In genomic region chr7:84111842-84112241, GRCh38 we compare ENCODE assay signal across 22 cellular contexts.
DNase-seq lines count a peak whose midpoint lies in the region; ATAC-seq and TF ChIP-seq lines count a peak whose summit lies in the region.
"Had no signal": no experiment of that assay in that cellular context is flagged by ENCODE, and none has a peak within 500 bp of the region (broad histone marks: within the 10 kb centered on the region; RNA-seq: fewer than 3 reads in every experiment).

No MANE protein-coding gene starts in this region.

- peak overlapping the region; percentile 85 for H3K27ac Mint-ChIP-seq in glutamatergic neuron (ENCODE audit: unreplicated experiment)
- no peak overlapping the region for H3K27ac Mint-ChIP-seq in activated T-cell treated with anti-CD3 and anti-CD28 coated beads, Interleukin-2, amount 50 U/mL, for 72 hours
- H3K27ac Mint-ChIP-seq: B cell, CD14-positive monocyte had no signal

- no peak for TF ChIP-seq CTCF in cardiac muscle cell (IDR thresholded peaks at IDR 0.05; ENCODE audit: low read depth, low read length)
- TF ChIP-seq CTCF in Panc1 (IDR thresholded peaks at IDR 0.05) = no peak
- TF ChIP-seq CTCF in glutamatergic neuron (IDR thresholded peaks at IDR 0.05; ENCODE audit: partially characterized antibody, unreplicated experiment) = no peak

- peaks cover 2% of the 10 kb centered on the region for H3K9me3 Mint-ChIP-seq in glutamatergic neuron (ENCODE audit: unreplicated experiment)
- no peaks in the 10 kb centered on the region for H3K9me3 Mint-ChIP-seq in activated T-cell treated with anti-CD3 and anti-CD28 coated beads, Interleukin-2, amount 50 U/mL, for 72 hours

- H3K4me1 ChIP-seq in cardiac muscle cell (ENCODE audit: low read depth) (peaks cover 13% of the 10 kb centered on the region), Panc1 (ENCODE audit: control insufficient read depth, insufficient read depth, low read length) (peaks cover 12% of the 10 kb centered on the region), subcutaneous abdominal adipose tissue (ENCODE audit: control insufficient read depth in 5 of 5, insufficient read depth in 5 of 5, low read length in 5 of 5) (peaks cover 2 to 42% (median 36%) of the 10 kb centered on the region in 5 donors)

- H3K27me3 Mint-ChIP-seq in glutamatergic neuron (ENCODE audit: unreplicated experiment) = no peaks in the 10 kb centered on the region
- H3K27me3 Mint-ChIP-seq in activated T-cell treated with anti-CD3 and anti-CD28 coated beads, Interleukin-2, amount 50 U/mL, for 72 hours (ENCODE audit: low read depth) = no peaks in the 10 kb centered on the region
- H3K27me3 Mint-ChIP-seq: B cell had no signal

- intact Hi-C loops in Right ventricle myocardium inferior (cut with DNase I) = loop anchor here (5.0 kb wide), 2 partner anchors 70 to 90 kb away; no protein-coding TSS in a partner anchor
- intact Hi-C loops in Panc1 (cut with micrococcal nuclease; ENCODE audit: unreplicated experiment) = no loop called here

- no peaks in the 10 kb centered on the region for H3K36me3 Mint-ChIP-seq in glutamatergic neuron (ENCODE audit: unreplicated experiment)
- H3K36me3 Mint-ChIP-seq in activated T-cell treated with anti-CD3 and anti-CD28 coated beads, Interleukin-2, amount 50 U/mL, for 72 hours (ENCODE audit: insufficient read depth in 2 of 2) = no peaks in the 10 kb centered on the region
- H3K36me3 Mint-ChIP-seq: CD14-positive monocyte had no signal

- H3K4me3 ChIP-seq in cardiac muscle cell (no peak overlapping the region), Panc1 (ENCODE audit: low read depth in 2 of 2, low read length in 2 of 2) (no peak overlapping the region), subcutaneous abdominal adipose tissue (ENCODE audit: low read depth in 1 of 5, low read length in 5 of 5) (no peak overlapping the region)
- H3K4me3 ChIP-seq: GM23248, SK-N-MC had no signal

- peaks cover 57% of the 10 kb centered on the region for H3K4me1 Mint-ChIP-seq in glutamatergic neuron (ENCODE audit: low read depth, unreplicated experiment)
- no peaks in the 10 kb centered on the region for H3K4me1 Mint-ChIP-seq in activated T-cell treated with anti-CD3 and anti-CD28 coated beads, Interleukin-2, amount 50 U/mL, for 72 hours (ENCODE audit: low read depth)
- H3K4me1 Mint-ChIP-seq: B cell, CD14-positive monocyte had no signal

- H3K9ac ChIP-seq in subcutaneous abdominal adipose tissue (ENCODE audit: low read length in 5 of 5) = no peak overlapping the region
- H3K9ac ChIP-seq: GM23248 had no signal

- DNase-seq in cardiac muscle cell (ENCODE audit: low read depth in 1 of 2, low spot score in 1 of 2) (no peak), Right ventricle myocardium inferior (ENCODE audit: missing footprints) (no peak), Panc1 (ENCODE audit: low read depth, low spot score) (no peak), glutamatergic neuron (no peak)
- no peak for DNase-seq in activated T-cell treated with anti-CD3 and anti-CD28 coated beads, Interleukin-2, amount 50 U/mL, for 72 hours
- no peak for DNase-seq in stimulated activated CD4-positive, alpha-beta T cell treated with anti-CD3 and anti-CD28 coated beads, Interleukin-4, amount 100 ng/mL, for 24 hours
- DNase-seq: DMS79, GM23248, KBM-7, NCI-H1092 treated with DMSO at 0.1 percent for 48 hours, NCI-H146, NCI-H2029, NCI-H446, NCI-H526, SW 1271 had no signal

- H3K27ac ChIP-seq in cardiac muscle cell (peak overlapping the region; percentile 18), Panc1 (ENCODE audit: low read length) (peak overlapping the region; percentile 23; the same call in 1 of the 2 replicates), subcutaneous abdominal adipose tissue (ENCODE audit: low read depth, low read length) (peak overlapping the region; percentile 67)
- H3K27ac ChIP-seq: GM23248, SK-N-MC had no signal

- BruUV-seq in Panc1 (replicated peaks; lab: Mats Ljungman, UMichigan) = no TSS peak

- POLR2A ChIA-PET in Panc1 (lab: Charles Lee) = no interaction called here

- H3K27me3 ChIP-seq in cardiac muscle cell (no peaks in the 10 kb centered on the region), Panc1 (ENCODE audit: control insufficient read depth, insufficient read depth, low read length) (no peaks in the 10 kb centered on the region), subcutaneous abdominal adipose tissue (ENCODE audit: control insufficient read depth in 5 of 5, insufficient read depth in 4 of 5, low read length in 5 of 5) (no peaks in the 10 kb centered on the region)

- CTCF ChIA-PET in Panc1 (lab: Charles Lee) = no interaction called here

- H3K36me3 ChIP-seq in cardiac muscle cell (peaks cover 8% of the 10 kb centered on the region), Panc1 (ENCODE audit: control insufficient read depth, insufficient read depth, low read length) (no peaks in the 10 kb centered on the region; the same call in 1 of the 2 replicates), subcutaneous abdominal adipose tissue (ENCODE audit: control insufficient read depth in 5 of 5, insufficient read depth in 5 of 5, low read length in 5 of 5) (no peaks in the 10 kb centered on the region)

- H3K4me3 Mint-ChIP-seq in glutamatergic neuron (ENCODE audit: unreplicated experiment) = peak overlapping the region; percentile 5
- H3K4me3 Mint-ChIP-seq in activated T-cell treated with anti-CD3 and anti-CD28 coated beads, Interleukin-2, amount 50 U/mL, for 72 hours = no peak overlapping the region
- H3K4me3 Mint-ChIP-seq: B cell, CD14-positive monocyte had no signal

- in situ Hi-C loops in Panc1 (cut with HindIII; ENCODE audit: low pct_unique_long_range_greater_than_20kb, low sequenced_read_pairs) = no loop called here

- H3K9me3 ChIP-seq in cardiac muscle cell (ENCODE audit: low read depth) (no peaks in the 10 kb centered on the region), Panc1 (ENCODE audit: control insufficient read depth, insufficient read depth, low read depth, low read length) (no peaks in the 10 kb centered on the region), subcutaneous abdominal adipose tissue (ENCODE audit: control insufficient read depth in 5 of 5, low read length in 5 of 5) (no peaks in the 10 kb centered on the region)

- no peak for ATAC-seq in Right ventricle myocardium inferior
- no peak for ATAC-seq in Panc1
- ATAC-seq in activated T-cell treated with anti-CD3 and anti-CD28 coated beads, Interleukin-2, amount 50 U/mL, for 72 hours (replicated peaks in 1 of 2) = no peak
- no peak for ATAC-seq in GM21619 (IDR thresholded peaks at IDR 0.05; ENCODE audit: unreplicated experiment)
- ATAC-seq: HCT116, HepG2 had no signal
